Comparison of ENCODE assay signal across 9 cellular contexts in genomic region chr13:51223284-51224270, GRCh38. TPM values are rescaled to one million over a fixed set of nuclear protein-coding genes. Genes with fewer than 3 reads are reported as not detected.
A peak's percentile ranks its signal among the peaks of the same experiment; 100 is the strongest.
DNase-seq lines count a peak whose midpoint lies in the region; ATAC-seq and TF ChIP-seq lines count a peak whose summit lies in the region.
"Had no signal": no experiment of that assay in that cellular context is flagged by ENCODE, and none has a peak within 500 bp of the region (broad histone marks: within the 10 kb centered on the region; RNA-seq: fewer than 3 reads in every experiment).

No MANE protein-coding gene starts in this region.

- no peak for TF ChIP-seq EP300 in ovary (IDR thresholded peaks at IDR 0.05)

- POLR2A ChIA-PET in CD4-positive, alpha-beta T cell (lab: Charles Lee): interaction anchor here (0.6 kb wide), 1 partner anchor 988 kb away, joined by 3 read pairs; no protein-coding TSS in a partner anchor

- 60 to 70% (median 69%) methylated on average over 19 of the region's 19 CpGs for WGBS in ovary, 3 donors

- DNase-seq in CD4-positive, alpha-beta T cell: no peak
- DNase-seq in SK-N-MC (ENCODE audit: low read depth, low spot score) (no peak), head of caudate nucleus (peak in 38 of 42 donors; percentile 25 to 88 (median 70)), ovary (no peak), NCI-H345 (lab: John Stamatoyannopoulos, UW) (no peak), NAMALWA (ENCODE audit: low spot score) (no peak), posterior vena cava (ENCODE audit: low spot score) (no peak)
- DNase-seq: activated naive CD4-positive, alpha-beta T cell had no signal

- peaks cover 70% of the 10 kb centered on the region for H3K27me3 Mint-ChIP-seq in CD4-positive, alpha-beta T cell

- peak overlapping the region; percentile 46 for H3K4me3 Mint-ChIP-seq in CD4-positive, alpha-beta T cell

- ATAC-seq in CD4-positive, alpha-beta T cell (ENCODE audit: poor library complexity): no peak
- ATAC-seq in GM19035 (IDR thresholded peaks at IDR 0.05; ENCODE audit: unreplicated experiment): no peak

- no peaks in the 10 kb centered on the region for H3K9me3 ChIP-seq in CD4-positive, alpha-beta T cell (ENCODE audit: control insufficient read depth, low read length)
- no peaks in the 10 kb centered on the region for H3K9me3 ChIP-seq in SK-N-MC (ENCODE audit: low read depth, low read length)
- H3K9me3 ChIP-seq in ovary: no peaks in the 10 kb centered on the region

- H3K4me1 Mint-ChIP-seq in CD4-positive, alpha-beta T cell (ENCODE audit: low read depth): no peaks in the 10 kb centered on the region

- intact Hi-C loops in CD4-positive, alpha-beta T cell (cut with DNase I, micrococcal nuclease): no loop called here
- intact Hi-C loops in head of caudate nucleus (cut with DNase I): loop anchor here (5.0 kb wide), 1 partner anchor 64 kb away; no protein-coding TSS in a partner anchor
- intact Hi-C loops in ovary (cut with DNase I): loop anchor here in 3 of 4 donors (2.0 to 10.0 kb wide), 4 partner anchors 51 to 501 kb away; no protein-coding TSS in a partner anchor
- intact Hi-C loops in posterior vena cava (cut with DNase I): loop anchor here (5.0 to 10.0 kb wide), 2 partner anchors 64 to 511 kb away; no protein-coding TSS in a partner anchor

- TF ChIP-seq POLR2A in ovary (IDR thresholded peaks at IDR 0.05): no peak

- no peaks in the 10 kb centered on the region for H3K36me3 Mint-ChIP-seq in CD4-positive, alpha-beta T cell (ENCODE audit: low read depth)

- CTCF ChIA-PET in CD4-positive, alpha-beta T cell (lab: Charles Lee): no interaction called here

- no peak overlapping the region for H3K9ac ChIP-seq in SK-N-MC (ENCODE audit: insufficient read length)

- H3K27ac ChIP-seq in CD4-positive, alpha-beta T cell (ENCODE audit: low read depth, low read length): no peak overlapping the region
- H3K27ac ChIP-seq in SK-N-MC (no peak overlapping the region), ovary (no peak overlapping the region)

- H3K27ac Mint-ChIP-seq in CD4-positive, alpha-beta T cell: no peak overlapping the region

- H3K9me3 Mint-ChIP-seq in CD4-positive, alpha-beta T cell: no peaks in the 10 kb centered on the region

- H3K4me3 ChIP-seq in SK-N-MC (peak overlapping the region; percentile 91), ovary (peak overlapping the region; percentile 48)

- H3K4me1 ChIP-seq in ovary (ENCODE audit: insufficient read depth): peaks cover 5% of the 10 kb centered on the region

- H3K27me3 ChIP-seq in CD4-positive, alpha-beta T cell (ENCODE audit: control insufficient read depth, insufficient read depth, low read length): peaks cover 68% of the 10 kb centered on the region
- H3K27me3 ChIP-seq in ovary: no peaks in the 10 kb centered on the region

- no peak for TF ChIP-seq CTCF in CD4-positive, alpha-beta T cell (IDR thresholded peaks at IDR 0.05)
- TF ChIP-seq CTCF in ovary (IDR thresholded peaks at IDR 0.05): no peak

- H3K36me3 ChIP-seq in SK-N-MC (ENCODE audit: insufficient read depth, low read length) (no peaks in the 10 kb centered on the region), ovary (no peaks in the 10 kb centered on the region)

RNA-seq across cellular contexts. Expression of gene FAM124A, which starts 1.4 kb away (rescaled TPM):
- not detected for total RNA-seq in CD4-positive, alpha-beta T cell
- 1 to 10 TPM in 6 of 7 donors, under 1 TPM in 1; 0.48 to 8.8 (median 1.9) TPM for total RNA-seq in ovary
- 1 to 10 TPM in 1 of 2 donors, under 1 TPM in 1; 0.63 to 2.3 TPM for polyA plus RNA-seq in ovary
- 1 to 10 TPM; 6.2 to 9.8 TPM for total RNA-seq in posterior vena cava

Comparison
In these comparisons a context has a peak if more than half of its experiments do, and no peak if none do; other contexts are left out.
1. DNase-seq: peak in head of caudate nucleus (38 of 42); none in CD4-positive, alpha-beta T cell (0 of 10), SK-N-MC (single experiment), ovary (0 of 5), NCI-H345 (single experiment), NAMALWA (single experiment) and posterior vena cava (single experiment).
2. intact Hi-C loops: an anchor here in head of caudate nucleus (5.0 kb wide), ovary (2.0 to 10.0 kb wide) and posterior vena cava (5.0 to 10.0 kb wide); none called in CD4-positive, alpha-beta T cell.